ENCODE assay signal across 1 cellular context in genomic region chr19:5949792-5950305, GRCh38.
TF ChIP-seq lines count a peak whose summit lies in the region.

No MANE protein-coding gene starts in this region.

TF ChIP-seq in HepG2, 621 proteins besides CTCF, POLR2A, EP300 and RAD21:
- peak; percentile 51 for TF ChIP-seq RBM22 (optimal IDR thresholded peaks at IDR 0.05; ENCODE audit: low read length)
- no peak for TF ChIP-seq ATRX (CRISPR knock-in tag; IDR thresholded peaks at IDR 0.05; ENCODE audit: borderline replicate concordance)
